In the genomic region with DNA sequence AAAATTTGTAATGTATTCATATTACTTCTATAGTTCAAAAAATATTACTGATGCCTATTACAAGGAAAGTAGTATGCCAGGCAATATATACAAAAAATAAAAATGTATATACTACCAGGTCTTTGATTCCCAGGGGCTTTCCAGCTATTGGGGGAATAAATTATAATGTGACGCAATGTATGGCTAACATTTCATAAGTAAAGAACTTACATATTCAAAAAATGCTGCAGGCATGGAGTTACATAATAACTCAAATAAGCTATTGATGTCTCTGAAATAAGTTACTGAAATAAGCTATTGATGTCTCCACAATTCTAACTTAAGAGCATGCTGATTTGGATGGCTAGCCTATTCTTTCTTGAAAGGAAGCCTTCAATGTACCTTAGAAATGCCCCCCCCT, we compare ENCODE assay signal across 28 cellular contexts.
"Had no signal": no experiment of that assay in that cellular context is flagged by ENCODE, and none has a peak within 500 bp of the region (broad histone marks: within the 10 kb centered on the region; RNA-seq: fewer than 3 reads in every experiment).

No MANE protein-coding gene starts in this region.

- H3K9ac ChIP-seq: neural progenitor cell, parathyroid adenoma had no signal

- H3K4me1 ChIP-seq: neural progenitor cell, parathyroid adenoma, psoas muscle, suprapubic skin, testis, tibial artery, transverse colon, upper lobe of right lung, uterus had no signal

- H3K27ac ChIP-seq: neural progenitor cell, ovary, parathyroid adenoma, psoas muscle, skin epidermis, spleen, suprapubic skin, testis, tibial artery, transverse colon, upper lobe of right lung, uterus had no signal

- H3K36me3 ChIP-seq: ovary, uterus had no signal

- ATAC-seq: natural killer cell; psoas muscle; right cardiac atrium; sciatic nerve; stimulated activated memory B cell treated with anti-CD40 and anti-IgM and Interleukin-4, amounts not matched to agents 10 μg/mL and 1 μg/mL and 100 μg/mL, for 72 hours; stimulated activated naive CD8-positive, alpha-beta T cell treated with anti-CD3 and anti-CD28 coated beads, Interleukin-15, amount 100 ng/mL, for 72 hours; stimulated activated naive CD8-positive, alpha-beta T cell treated with anti-CD3 and anti-CD28 coated beads, Interleukin-15, Interleukin-2, amounts not matched to agents 100 U/mL and 50 U/mL, for 24 hours; upper lobe of right lung had no signal

- H3K4me3 ChIP-seq: neural progenitor cell, ovary, psoas muscle, skin epidermis, smooth muscle cell, spleen, suprapubic skin, testis, tibial artery, transverse colon, upper lobe of right lung, uterus had no signal

- H3K4me2 ChIP-seq: neural progenitor cell, smooth muscle cell had no signal

- H3K27me3 ChIP-seq: neural progenitor cell, ovary, spleen, suprapubic skin, testis, tibial artery, transverse colon, upper lobe of right lung, uterus had no signal

- H3K9me3 ChIP-seq: ovary, psoas muscle, spleen, suprapubic skin, testis, tibial artery, transverse colon, upper lobe of right lung, uterus had no signal

- DNase-seq: natural killer cell; occipital lobe; ovary; posterior cingulate gyrus; psoas muscle; right cardiac atrium; spleen; stimulated activated CD4-positive, alpha-beta T cell treated with anti-CD3 and anti-CD28 coated beads, Interleukin-12 subunit alpha, Interleukin-12 subunit beta, amount 100 ng/mL, for 4 hours; stimulated activated CD4-positive, alpha-beta T cell treated with anti-CD3 and anti-CD28 coated beads, Interleukin-1b, Interleukin-23, amount 100 ng/mL, for 48 hours; stimulated activated CD4-positive, alpha-beta T cell treated with anti-CD3 and anti-CD28 coated beads, Interleukin-4, amount 100 ng/mL, for 1 hour; stimulated activated CD4-positive, alpha-beta T cell treated with anti-CD3 and anti-CD28 coated beads, Interleukin-4, amount 100 ng/mL, for 4 hours; stimulated activated CD8-positive, alpha-beta memory T cell treated with anti-CD3 and anti-CD28 coated beads, Interleukin-4, amount 100 ng/mL, for 48 hours; stimulated activated naive CD4-positive, alpha-beta T cell; stimulated activated naive CD8-positive, alpha-beta T cell treated with anti-CD3 and anti-CD28 coated beads, Interleukin-15, amount 100 ng/mL, for 72 hours; stimulated activated naive CD8-positive, alpha-beta T cell treated with anti-CD3 and anti-CD28 coated beads, Interleukin-15, Interleukin-2, amounts not matched to agents 100 U/mL and 50 U/mL, for 24 hours; substantia nigra; testis; tibial artery; transverse colon; upper lobe of right lung; uterus had no signal

- H3K79me2 ChIP-seq: parathyroid adenoma had no signal

- H2AFZ ChIP-seq: neural progenitor cell, parathyroid adenoma had no signal
